In genomic region chr2:6866239-6866745, GRCh38 we compare ENCODE assay signal across 1 cellular context.
TF ChIP-seq lines count a peak whose summit lies in the region.

No MANE protein-coding gene starts in this region.

TF ChIP-seq in K562, 482 proteins besides CTCF, POLR2A, EP300 and RAD21 (continued from another document and continues in another):
- TF ChIP-seq, protein P1, sequence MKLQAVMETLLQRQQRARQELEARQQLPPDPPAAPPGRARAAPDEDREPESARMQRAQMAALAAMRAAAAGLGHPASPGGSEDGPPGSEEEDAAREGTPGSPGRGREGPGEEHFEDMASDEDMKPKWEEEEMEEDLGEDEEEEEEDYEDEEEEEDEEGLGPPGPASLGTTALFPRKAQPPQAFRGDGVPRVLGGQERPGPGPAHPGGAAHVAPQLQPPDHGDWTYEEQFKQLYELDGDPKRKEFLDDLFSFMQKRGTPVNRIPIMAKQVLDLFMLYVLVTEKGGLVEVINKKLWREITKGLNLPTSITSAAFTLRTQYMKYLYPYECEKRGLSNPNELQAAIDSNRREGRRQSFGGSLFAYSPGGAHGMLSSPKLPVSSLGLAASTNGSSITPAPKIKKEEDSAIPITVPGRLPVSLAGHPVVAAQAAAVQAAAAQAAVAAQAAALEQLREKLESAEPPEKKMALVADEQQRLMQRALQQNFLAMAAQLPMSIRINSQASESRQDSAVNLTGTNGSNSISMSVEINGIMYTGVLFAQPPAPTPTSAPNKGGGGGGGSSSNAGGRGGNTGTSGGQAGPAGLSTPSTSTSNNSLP (IDR thresholded peaks at IDR 0.05; ENCODE audit: borderline replicate concordance, low read depth, low read length): no peak
- 0 out of 2 replicates have a peak, but pooled peaks have one; percentile 57 for TF ChIP-seq GTF2E2 (tag; IDR thresholded peaks at IDR 0.05)
- TF ChIP-seq ZNF354B (CRISPR knock-in tag; IDR thresholded peaks at IDR 0.05): no peak
- TF ChIP-seq, protein P2, sequence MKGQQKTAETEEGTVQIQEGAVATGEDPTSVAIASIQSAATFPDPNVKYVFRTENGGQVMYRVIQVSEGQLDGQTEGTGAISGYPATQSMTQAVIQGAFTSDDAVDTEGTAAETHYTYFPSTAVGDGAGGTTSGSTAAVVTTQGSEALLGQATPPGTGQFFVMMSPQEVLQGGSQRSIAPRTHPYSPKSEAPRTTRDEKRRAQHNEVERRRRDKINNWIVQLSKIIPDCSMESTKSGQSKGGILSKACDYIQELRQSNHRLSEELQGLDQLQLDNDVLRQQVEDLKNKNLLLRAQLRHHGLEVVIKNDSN (CRISPR knock-in tag; IDR thresholded peaks at IDR 0.05): peak; percentile 19; the same call in 1 of the 2 replicates
- no peak for TF ChIP-seq TAF15 (IDR thresholded peaks at IDR 0.05; ENCODE audit: low read depth, low read length)
- TF ChIP-seq EP400 (IDR thresholded peaks at IDR 0.05): no peak
- 0 out of 2 replicates have a peak, but pooled peaks have one; percentile 19 for TF ChIP-seq CC2D1A (IDR thresholded peaks at IDR 0.05)
- TF ChIP-seq JUND (IDR thresholded peaks at IDR 0.05; ENCODE audit: borderline replicate concordance, low read depth, low read length): no peak
- TF ChIP-seq JUND (tag; IDR thresholded peaks at IDR 0.05; ENCODE audit: borderline replicate concordance, low read depth, low read length): no peak
- TF ChIP-seq TSC22D4 (tag; IDR thresholded peaks at IDR 0.05): no peak
- TF ChIP-seq ZC3H11A (IDR thresholded peaks at IDR 0.05; ENCODE audit: low read depth, low read length): no peak
- TF ChIP-seq NFXL1 (CRISPR knock-in tag; IDR thresholded peaks at IDR 0.05): no peak
- TF ChIP-seq NCOA2 (IDR thresholded peaks at IDR 0.05; ENCODE audit: partially characterized antibody in 2 of 2): no peak
- no peak for TF ChIP-seq BRD4 (IDR thresholded peaks at IDR 0.05)
- TF ChIP-seq ZNF174 (CRISPR knock-in tag; IDR thresholded peaks at IDR 0.05): no peak
- TF ChIP-seq HBP1 (CRISPR knock-in tag; IDR thresholded peaks at IDR 0.05): no peak
- no peak for TF ChIP-seq ZNF512 (tag; IDR thresholded peaks at IDR 0.05)
- 0 out of 2 replicates have a peak, but pooled peaks have one; percentile 26 for TF ChIP-seq CREM (IDR thresholded peaks at IDR 0.05; ENCODE audit: low read depth)
- peak; percentile 87 for TF ChIP-seq HDAC2 (IDR thresholded peaks at IDR 0.05)
- peak; percentile 38; the same call in 1 of the 2 replicates for TF ChIP-seq BCOR (IDR thresholded peaks at IDR 0.05)
- TF ChIP-seq HIVEP1 (CRISPR knock-in tag; IDR thresholded peaks at IDR 0.05): no peak
- TF ChIP-seq E2F5 (CRISPR knock-in tag; IDR thresholded peaks at IDR 0.05): no peak
- TF ChIP-seq NR2C1 (IDR thresholded peaks at IDR 0.05): 0 out of 2 replicates have a peak, but pooled peaks have one; percentile 21
- TF ChIP-seq NR2C1 (tag; IDR thresholded peaks at IDR 0.05): no peak
- TF ChIP-seq PCBP1 (IDR thresholded peaks at IDR 0.05; ENCODE audit: low read depth, low read length, poor library complexity, severe bottlenecking): no peak
- no peak for TF ChIP-seq NFATC3 (IDR thresholded peaks at IDR 0.05)
- TF ChIP-seq ZEB2 (IDR thresholded peaks at IDR 0.05): peak; percentile 99
- TF ChIP-seq FOSL1 (tag; conservative IDR thresholded peaks at IDR 0.05): 0 out of 2 replicates have a peak, but pooled peaks have one; percentile 3
- TF ChIP-seq, protein P3, sequence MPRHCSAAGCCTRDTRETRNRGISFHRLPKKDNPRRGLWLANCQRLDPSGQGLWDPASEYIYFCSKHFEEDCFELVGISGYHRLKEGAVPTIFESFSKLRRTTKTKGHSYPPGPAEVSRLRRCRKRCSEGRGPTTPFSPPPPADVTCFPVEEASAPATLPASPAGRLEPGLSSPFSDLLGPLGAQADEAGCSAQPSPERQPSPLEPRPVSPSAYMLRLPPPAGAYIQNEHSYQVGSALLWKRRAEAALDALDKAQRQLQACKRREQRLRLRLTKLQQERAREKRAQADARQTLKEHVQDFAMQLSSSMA (CRISPR knock-in tag; IDR thresholded peaks at IDR 0.05): no peak
- TF ChIP-seq ZNF449 (CRISPR knock-in tag; IDR thresholded peaks at IDR 0.05): no peak
- TF ChIP-seq, protein P4, sequence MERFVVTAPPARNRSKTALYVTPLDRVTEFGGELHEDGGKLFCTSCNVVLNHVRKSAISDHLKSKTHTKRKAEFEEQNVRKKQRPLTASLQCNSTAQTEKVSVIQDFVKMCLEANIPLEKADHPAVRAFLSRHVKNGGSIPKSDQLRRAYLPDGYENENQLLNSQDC (CRISPR knock-in tag; IDR thresholded peaks at IDR 0.05): no peak
- 0 out of 2 replicates have a peak, but pooled peaks have one; percentile 9 for TF ChIP-seq ELF4 (CRISPR knock-in tag; IDR thresholded peaks at IDR 0.05)
- no peak for TF ChIP-seq BRD9 (IDR thresholded peaks at IDR 0.05; ENCODE audit: low read depth, partially characterized antibody)
- peak; percentile 2 for TF ChIP-seq SAP30 (IDR thresholded peaks at IDR 0.05; ENCODE audit: borderline replicate concordance, insufficient read depth, low read depth, low read length, poor library complexity, severe bottlenecking)
- no peak for TF ChIP-seq RFX5 (IDR thresholded peaks at IDR 0.05; ENCODE audit: low read depth, low read length)
- no peak for TF ChIP-seq KHSRP (IDR thresholded peaks at IDR 0.05)
- no peak for TF ChIP-seq SREBF2 (CRISPR knock-in tag; IDR thresholded peaks at IDR 0.05)
- no peak for TF ChIP-seq ZBTB8A (IDR thresholded peaks at IDR 0.05; ENCODE audit: partially characterized antibody)
- peak in 1 of 2 experiments; percentile 33; a peak in 1 of 4 replicates for TF ChIP-seq TRIM24 (IDR thresholded peaks at IDR 0.05)
- TF ChIP-seq SAFB2 (IDR thresholded peaks at IDR 0.05; ENCODE audit: borderline replicate concordance, low read depth, low read length, severe bottlenecking): no peak
- TF ChIP-seq SMARCA4 (IDR thresholded peaks at IDR 0.05): 0 out of 2 replicates have a peak, but pooled peaks have one; percentile 53
- TF ChIP-seq ZNF41 (CRISPR knock-in tag; conservative IDR thresholded peaks at IDR 0.05): no peak
- no peak for TF ChIP-seq RBBP5 (IDR thresholded peaks at IDR 0.05; ENCODE audit: borderline replicate concordance, insufficient read depth, low read length, poor library complexity, severe bottlenecking)
- no peak for TF ChIP-seq ZNF766 (CRISPR knock-in tag; conservative IDR thresholded peaks at IDR 0.05)
- no peak for TF ChIP-seq CBX3 (IDR thresholded peaks at IDR 0.05; ENCODE audit: borderline replicate concordance in 1 of 2, low read length in 2 of 2)
- no peak for TF ChIP-seq ZKSCAN1 (IDR thresholded peaks at IDR 0.05; ENCODE audit: low read depth, low read length)
- TF ChIP-seq PPARD (CRISPR knock-in tag; IDR thresholded peaks at IDR 0.05): no peak
- TF ChIP-seq, protein P5, sequence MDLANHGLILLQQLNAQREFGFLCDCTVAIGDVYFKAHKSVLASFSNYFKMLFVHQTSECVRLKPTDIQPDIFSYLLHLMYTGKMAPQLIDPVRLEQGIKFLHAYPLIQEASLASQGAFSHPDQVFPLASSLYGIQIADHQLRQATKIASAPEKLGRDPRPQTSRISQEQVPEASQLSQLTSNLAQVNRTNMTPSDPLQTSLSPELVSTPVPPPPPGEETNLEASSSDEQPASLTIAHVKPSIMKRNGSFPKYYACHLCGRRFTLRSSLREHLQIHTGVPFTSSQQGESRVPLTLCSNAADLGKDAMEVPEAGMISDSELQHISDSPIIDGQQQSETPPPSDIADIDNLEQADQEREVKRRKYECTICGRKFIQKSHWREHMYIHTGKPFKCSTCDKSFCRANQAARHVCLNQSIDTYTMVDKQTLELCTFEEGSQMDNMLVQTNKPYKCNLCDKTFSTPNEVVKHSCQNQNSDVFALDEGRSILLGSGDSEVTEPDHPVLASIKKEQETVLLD (IDR thresholded peaks at IDR 0.05): peak; percentile 67
- TF ChIP-seq FOXK2 (conservative IDR thresholded peaks at IDR 0.05 in 1 of 2, IDR thresholded peaks at IDR 0.05 in 1 of 2; ENCODE audit: low read depth in 2 of 2): 0 out of 4 replicates have a peak, but pooled peaks of 1 of the 2 experiments have one; percentile 32
- TF ChIP-seq STAT5B (CRISPR knock-in tag; IDR thresholded peaks at IDR 0.05): no peak
- no peak for TF ChIP-seq SUPT5H (IDR thresholded peaks at IDR 0.05)
- TF ChIP-seq MTF1 (CRISPR knock-in tag; IDR thresholded peaks at IDR 0.05; ENCODE audit: borderline replicate concordance): no peak
- 0 out of 2 replicates have a peak, but pooled peaks have one; percentile 45 for TF ChIP-seq HLTF (IDR thresholded peaks at IDR 0.05)
- TF ChIP-seq SMC3 (conservative IDR thresholded peaks at IDR 0.05; ENCODE audit: insufficient read depth, low read depth, low read length): 0 out of 2 replicates have a peak, but pooled peaks have one; percentile 19
- no peak for TF ChIP-seq HDAC8 (tag; IDR thresholded peaks at IDR 0.05)
- no peak for TF ChIP-seq L3MBTL2 (IDR thresholded peaks at IDR 0.05)
- peak in 1 of 2 experiments; percentile 83; a peak in 2 of 4 replicates for TF ChIP-seq HDAC1 (IDR thresholded peaks at IDR 0.05)
- no peak for TF ChIP-seq MED1 (CRISPR knock-in tag; IDR thresholded peaks at IDR 0.05; ENCODE audit: borderline replicate concordance)
- no peak for TF ChIP-seq NONO (IDR thresholded peaks at IDR 0.05; ENCODE audit: low read depth in 2 of 2, low read length in 1 of 2)
- TF ChIP-seq DNMT1 (IDR thresholded peaks at IDR 0.05): no peak
- peak; percentile 32; the same call in 1 of the 2 replicates for TF ChIP-seq NBN (IDR thresholded peaks at IDR 0.05; ENCODE audit: low read depth)
- TF ChIP-seq STAT6 (CRISPR knock-in tag; IDR thresholded peaks at IDR 0.05): no peak
- TF ChIP-seq ZNF12 (CRISPR knock-in tag; IDR thresholded peaks at IDR 0.05): no peak; the same call in 1 of the 2 replicates
- 0 out of 2 replicates have a peak, but pooled peaks have one; percentile 43 for TF ChIP-seq ARID2 (IDR thresholded peaks at IDR 0.05)
